Comparison of ENCODE assay signal across 8 cellular contexts in the genomic region with DNA sequence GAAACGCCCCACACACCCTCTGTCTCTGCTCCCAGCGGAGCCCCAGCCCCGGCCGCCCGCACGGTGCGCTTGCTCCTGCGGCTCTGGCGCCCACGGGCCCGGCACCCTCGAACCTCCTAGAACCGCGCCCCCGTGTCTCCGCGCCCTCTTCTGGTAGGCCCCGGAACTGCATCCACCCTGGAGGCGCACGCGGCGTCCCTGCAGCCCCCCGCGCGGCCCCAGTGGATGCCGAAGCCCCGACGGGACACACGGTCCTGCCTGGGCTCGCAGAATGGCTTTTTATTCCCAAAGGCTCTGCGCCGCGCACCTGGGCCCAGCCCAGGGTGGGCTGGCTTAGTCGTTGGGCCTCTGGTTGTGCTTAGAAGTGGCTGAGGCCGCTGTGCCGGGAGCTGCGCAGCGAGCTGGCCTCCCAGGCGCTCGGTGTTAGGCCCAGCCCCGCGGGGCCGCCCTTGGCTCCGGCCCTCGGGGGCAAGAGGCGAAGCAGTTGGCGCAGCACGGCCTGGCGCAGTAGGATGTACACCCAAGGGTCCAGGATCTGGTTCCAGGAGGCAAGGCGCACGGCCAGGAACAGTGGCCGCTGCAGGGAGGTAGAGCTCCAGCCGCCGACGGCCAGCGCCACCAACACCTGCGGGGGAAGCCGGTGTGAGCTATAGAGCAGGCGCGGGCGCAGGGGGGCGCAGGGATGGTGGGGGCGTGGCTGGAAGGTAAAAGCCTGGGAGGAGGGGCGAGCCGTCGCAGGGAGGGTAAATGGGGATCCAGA. TPM values are rescaled to one million over a fixed set of nuclear protein-coding genes. Genes with fewer than 3 reads are reported as not detected.
A peak's percentile ranks its signal among the peaks of the same experiment; 100 is the strongest.
DNase-seq lines count a peak whose midpoint lies in the region; ATAC-seq and TF ChIP-seq lines count a peak whose summit lies in the region.

No MANE protein-coding gene starts in this region.

- no peak overlapping the region for H3K27ac ChIP-seq in AG04450 (ENCODE audit: low read depth, low read length)
- H3K27ac ChIP-seq in neuronal stem cell (replicated peaks; ENCODE audit: low read length) = no peak overlapping the region
- peak overlapping the region; percentile 26 for H3K27ac ChIP-seq in substantia nigra (ENCODE audit: low read depth, low read length, poor library complexity, severe bottlenecking)

- peaks cover 2% of the 10 kb centered on the region; the same call in 1 of the 2 replicates for H3K9me3 ChIP-seq in AG04450 (ENCODE audit: control insufficient read depth, insufficient read depth, low read length)
- no peaks in the 10 kb centered on the region for H3K9me3 ChIP-seq in NT2/D1 (ENCODE audit: insufficient read depth, low read length)
- H3K9me3 ChIP-seq in neuronal stem cell (replicated peaks in 1 of 2; ENCODE audit: control insufficient read depth in 2 of 2, insufficient read depth in 1 of 2, low read depth in 1 of 2, low read length in 2 of 2) = no peaks in the 10 kb centered on the region

- H3K4me3 ChIP-seq in AG04450 (ENCODE audit: low read depth, low read length) (no peak overlapping the region), NT2/D1 (ENCODE audit: insufficient read length, low read depth) (peak overlapping the region; percentile 58), fibroblast of mammary gland (ENCODE audit: control insufficient read depth, low read depth, low read length) (no peak overlapping the region), neuronal stem cell (ENCODE audit: low read length in 2 of 2) (peak overlapping the region in 1 of 2 donors; percentile 58)

- H3K27me3 ChIP-seq in AG04450 (ENCODE audit: control insufficient read depth, insufficient read depth, low read length) (no peaks in the 10 kb centered on the region), NT2/D1 (ENCODE audit: insufficient read depth, insufficient read length) (no peaks in the 10 kb centered on the region), neuronal stem cell (ENCODE audit: control insufficient read depth in 3 of 3, insufficient read depth in 3 of 3, low read depth in 1 of 3, low read length in 3 of 3) (peaks cover 0 to 6% (median 0%) of the 10 kb centered on the region in 3 experiments)

- peak overlapping the region; percentile 24 for H3K4me3 Mint-ChIP-seq in activated T-cell treated with anti-CD3 and anti-CD28 coated beads, Interleukin-2, amount 50 U/mL, for 4 hours

- peak overlapping the region; percentile 96 for H2BK5ac ChIP-seq in neuronal stem cell (ENCODE audit: low read length)

- no peak overlapping the region for H2BK120ac ChIP-seq in neuronal stem cell (ENCODE audit: low read depth, low read length)

- no peaks in the 10 kb centered on the region for H3K79me1 ChIP-seq in neuronal stem cell (ENCODE audit: low read depth, low read length)

- peak overlapping the region; percentile 95 for H3K23ac ChIP-seq in neuronal stem cell (ENCODE audit: low read depth, low read length, poor library complexity)

- H3K4ac ChIP-seq in neuronal stem cell (ENCODE audit: low read length) = peak overlapping the region; percentile 23

- H2BK12ac ChIP-seq in neuronal stem cell (ENCODE audit: low read length) = no peak overlapping the region

- H2BK15ac ChIP-seq in neuronal stem cell (ENCODE audit: low read length) = peak overlapping the region; percentile 98

- peak overlapping the region; percentile 83 for H3K4me2 ChIP-seq in neuronal stem cell (ENCODE audit: insufficient read depth, low read length, poor library complexity, severe bottlenecking)

- DNase-seq in AG04450 (ENCODE audit: low read depth, low spot score) (no peak), GOT3 (lab: John Stamatoyannopoulos, UW) (peak; percentile 41), NT2/D1 (ENCODE audit: low read depth, low spot score) (no peak), fibroblast of mammary gland (ENCODE audit: low read depth) (peak; percentile 58), neuronal stem cell (ENCODE audit: low spot score) (peak; percentile 74), substantia nigra (lab: John Stamatoyannopoulos, UW) (peak in 33 of 49 donors; percentile 6 to 72 (median 34)), kidney glomerular epithelial cell (lab: John Stamatoyannopoulos, UW) (no peak)
- peak; percentile 91 for DNase-seq in activated T-cell treated with anti-CD3 and anti-CD28 coated beads, Interleukin-2, amount 50 U/mL, for 4 hours

- peak overlapping the region; percentile 87 for H3K9ac ChIP-seq in NT2/D1 (ENCODE audit: insufficient read length, low read depth)
- H3K9ac ChIP-seq in neuronal stem cell (ENCODE audit: low read depth, low read length, poor library complexity) = peak overlapping the region; percentile 81

- peaks cover 9% of the 10 kb centered on the region for H3K36me3 Mint-ChIP-seq in activated T-cell treated with anti-CD3 and anti-CD28 coated beads, Interleukin-2, amount 50 U/mL, for 4 hours (ENCODE audit: insufficient read depth)

- H3K18ac ChIP-seq in neuronal stem cell (ENCODE audit: low read length) = peak overlapping the region; percentile 99

- POLR2A ChIA-PET in AG04450 (lab: Yijun Ruan, JAX) = interaction anchor here (0.8 kb wide), 1 partner anchor 335 kb away, joined by 3 read pairs; no protein-coding TSS in a partner anchor

- H3K36me3 ChIP-seq in NT2/D1 (ENCODE audit: insufficient read depth, insufficient read length, low read length) (peaks cover 38% of the 10 kb centered on the region), neuronal stem cell (replicated peaks in 1 of 2; ENCODE audit: control insufficient read depth in 2 of 2, insufficient read depth in 2 of 2, low read length in 2 of 2) (peaks cover 21 to 35% of the 10 kb centered on the region in 2 donors)

- peak overlapping the region; percentile 72 for H4K91ac ChIP-seq in neuronal stem cell (ENCODE audit: low read depth, low read length, poor library complexity)

- CTCF ChIA-PET in AG04450 (lab: Charles Lee) = interaction anchor here (0.5 to 2.0 kb wide), 10 partner anchors 9 to 336 kb away, joined by 3 to 22 read pairs (median 4); partner anchors contain the start of gene ASF1B

- peak overlapping the region; percentile 43 for H4K8ac ChIP-seq in neuronal stem cell (ENCODE audit: low read depth, low read length)

- peak; percentile 70 for ATAC-seq in activated T-cell treated with anti-CD3 and anti-CD28 coated beads, Interleukin-2, amount 50 U/mL, for 4 hours

- peak overlapping the region; percentile 99 for H2AK5ac ChIP-seq in neuronal stem cell (ENCODE audit: low read depth, low read length)

- H2AFZ ChIP-seq in neuronal stem cell (ENCODE audit: low read length) = peak overlapping the region; percentile 76

- peaks cover 32% of the 10 kb centered on the region for H3K4me1 Mint-ChIP-seq in activated T-cell treated with anti-CD3 and anti-CD28 coated beads, Interleukin-2, amount 50 U/mL, for 4 hours (ENCODE audit: low read depth)

- peaks cover 22% of the 10 kb centered on the region for H3K27me3 Mint-ChIP-seq in activated T-cell treated with anti-CD3 and anti-CD28 coated beads, Interleukin-2, amount 50 U/mL, for 4 hours (ENCODE audit: low read depth)

- H3K9me3 Mint-ChIP-seq in activated T-cell treated with anti-CD3 and anti-CD28 coated beads, Interleukin-2, amount 50 U/mL, for 4 hours = no peaks in the 10 kb centered on the region

- WGBS in neuronal stem cell (ENCODE audit: extremely low coverage in 2 of 2, insufficient read length in 2 of 2, insufficient replicate concordance in 1 of 2), 2 donors = no CpG with 5 or more reads among the region's 66 CpGs

- peak overlapping the region; percentile 38 for H3K14ac ChIP-seq in neuronal stem cell (ENCODE audit: low read length)

- H3K4me1 ChIP-seq in NT2/D1 (ENCODE audit: insufficient read depth, insufficient read length) (peaks cover 28% of the 10 kb centered on the region), neuronal stem cell (ENCODE audit: control insufficient read depth in 2 of 2, insufficient read depth in 1 of 2, low read depth in 1 of 2, low read length in 2 of 2) (peaks cover 2 to 18% of the 10 kb centered on the region in 2 donors)

- peak; percentile 80 for TF ChIP-seq CTCF in AG04450 (IDR thresholded peaks at IDR 0.05; ENCODE audit: low read depth, low read length)
- TF ChIP-seq CTCF in fibroblast of mammary gland (conservative IDR thresholded peaks at IDR 0.05; ENCODE audit: control insufficient read depth, insufficient read depth, low read depth, low read length) = peak; percentile 59

RNA-seq across cellular contexts. Expression of gene PTGER1, which starts 2.8 kb away (rescaled TPM):
- polyA plus RNA-seq in AG04450 (2011; rRNA removed) = 0.72 and 1.0 TPM in 2 replicates
- polyA minus RNA-seq in AG04450 (2011; rRNA and poly(A)+ RNA removed) = 0.52 and 0.69 TPM in 2 replicates
- under 1 TPM in 1 of 3 donors, not detected in 2; 0.19 TPM for total RNA-seq in activated T-cell treated with anti-CD3 and anti-CD28 coated beads, Interleukin-2, amount 50 U/mL, for 4 hours
- polyA plus RNA-seq in neuronal stem cell (2013, experiment 1 of 2) = 0.26 TPM
- polyA plus RNA-seq in neuronal stem cell (2013, experiment 2 of 2) = 0.29 TPM

RNA-seq across cellular contexts. Expression of gene GIPC1, which starts 23.5 kb away (rescaled TPM):
- 47.4 and 59.8 TPM in 2 replicates for polyA plus RNA-seq in AG04450 (2011; rRNA removed)
- polyA minus RNA-seq in AG04450 (2011; rRNA and poly(A)+ RNA removed) = 27.1 and 30.4 TPM in 2 replicates
- total RNA-seq in activated T-cell treated with anti-CD3 and anti-CD28 coated beads, Interleukin-2, amount 50 U/mL, for 4 hours = 10 to 100 TPM; 42.5 to 49.8 (median 44.3) TPM
- polyA plus RNA-seq in neuronal stem cell (2013, experiment 1 of 2) = 47.5 TPM
- 45.1 TPM for polyA plus RNA-seq in neuronal stem cell (2013, experiment 2 of 2)

RNA-seq across cellular contexts. Expression of gene PKN1, which starts 39.3 kb away (rescaled TPM):
- 37.5 and 43.4 TPM in 2 replicates for polyA plus RNA-seq in AG04450 (2011; rRNA removed)
- 78.2 and 99.3 TPM in 2 replicates for polyA minus RNA-seq in AG04450 (2011; rRNA and poly(A)+ RNA removed)
- total RNA-seq in activated T-cell treated with anti-CD3 and anti-CD28 coated beads, Interleukin-2, amount 50 U/mL, for 4 hours = 100 to 1,000 TPM; 171 to 213 (median 197) TPM
- 70.0 TPM for polyA plus RNA-seq in neuronal stem cell (2013, experiment 1 of 2)
- polyA plus RNA-seq in neuronal stem cell (2013, experiment 2 of 2) = 68.8 TPM

RNA-seq across cellular contexts. Expression of gene DNAJB1, which starts 45.8 kb away (rescaled TPM):
- polyA plus RNA-seq in AG04450 (2011; rRNA removed) = 80.6 and 88.3 TPM in 2 replicates
- 48.1 and 49.1 TPM in 2 replicates for polyA minus RNA-seq in AG04450 (2011; rRNA and poly(A)+ RNA removed)
- 100 to 1,000 TPM; 119 to 128 (median 120) TPM for total RNA-seq in activated T-cell treated with anti-CD3 and anti-CD28 coated beads, Interleukin-2, amount 50 U/mL, for 4 hours
- 49.6 TPM for polyA plus RNA-seq in neuronal stem cell (2013, experiment 1 of 2)
- polyA plus RNA-seq in neuronal stem cell (2013, experiment 2 of 2) = 49.2 TPM

RNA-seq across cellular contexts. Expression of gene DDX39A, which starts 53.2 kb away (rescaled TPM):
- 25.7 and 33.7 TPM in 2 replicates for polyA plus RNA-seq in AG04450 (2011; rRNA removed)
- 28.9 and 33.8 TPM in 2 replicates for polyA minus RNA-seq in AG04450 (2011; rRNA and poly(A)+ RNA removed)
- 100 to 1,000 TPM; 538 to 557 (median 548) TPM for total RNA-seq in activated T-cell treated with anti-CD3 and anti-CD28 coated beads, Interleukin-2, amount 50 U/mL, for 4 hours
- 75.6 TPM for polyA plus RNA-seq in neuronal stem cell (2013, experiment 1 of 2)
- polyA plus RNA-seq in neuronal stem cell (2013, experiment 2 of 2) = 76.2 TPM

Comparison
In these comparisons a context has a peak if more than half of its experiments do, and no peak if none do; other contexts are left out.
1. DNase-seq: peak in GOT3 (single experiment), activated T-cell treated with anti-CD3 and anti-CD28 coated beads, Interleukin-2, amount 50 U/mL, for 4 hours (single experiment), fibroblast of mammary gland (single experiment), neuronal stem cell (single experiment) and substantia nigra (33 of 49); none in AG04450 (single experiment), NT2/D1 (single experiment) and kidney glomerular epithelial cell (single experiment).